In the genomic region with DNA sequence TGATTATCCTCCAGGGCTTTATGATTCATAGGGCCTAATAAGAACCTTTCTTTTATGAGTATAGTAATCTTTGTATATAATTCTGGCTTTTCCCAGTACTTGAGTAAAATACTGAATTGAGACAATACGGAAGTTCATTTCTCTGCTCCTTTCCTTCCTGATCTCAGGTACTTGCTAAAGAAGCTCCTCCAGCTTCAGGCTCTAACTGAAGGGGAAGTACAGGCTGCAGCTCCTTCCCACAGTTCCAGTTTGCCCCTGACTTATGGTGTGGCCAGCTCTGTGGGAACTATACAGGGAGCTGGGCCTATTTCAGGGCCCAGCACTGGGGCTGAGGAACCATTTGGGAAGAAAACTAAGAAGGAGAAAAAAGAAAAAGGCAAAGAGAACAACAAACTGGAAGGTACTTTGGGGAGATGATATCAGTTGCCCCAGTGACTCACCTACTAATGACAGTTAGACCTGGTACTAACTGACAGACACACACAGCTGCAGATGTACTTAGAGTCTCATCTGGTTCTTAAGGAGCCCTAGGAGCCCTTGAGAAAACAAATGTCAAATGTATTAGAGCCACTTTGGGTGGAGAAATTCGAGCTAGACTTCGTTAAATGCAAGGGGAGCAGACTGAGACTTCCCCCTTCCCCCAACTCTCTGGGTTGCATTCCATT, we compare ENCODE assay signal across 1 cellular context.
A peak's percentile ranks its signal among the peaks of the same experiment; 100 is the strongest.
TF ChIP-seq lines count a peak whose summit lies in the region.

No MANE protein-coding gene starts in this region.

TF ChIP-seq in K562, 482 proteins besides CTCF, POLR2A, EP300 and RAD21:
- TF ChIP-seq, protein P1, sequence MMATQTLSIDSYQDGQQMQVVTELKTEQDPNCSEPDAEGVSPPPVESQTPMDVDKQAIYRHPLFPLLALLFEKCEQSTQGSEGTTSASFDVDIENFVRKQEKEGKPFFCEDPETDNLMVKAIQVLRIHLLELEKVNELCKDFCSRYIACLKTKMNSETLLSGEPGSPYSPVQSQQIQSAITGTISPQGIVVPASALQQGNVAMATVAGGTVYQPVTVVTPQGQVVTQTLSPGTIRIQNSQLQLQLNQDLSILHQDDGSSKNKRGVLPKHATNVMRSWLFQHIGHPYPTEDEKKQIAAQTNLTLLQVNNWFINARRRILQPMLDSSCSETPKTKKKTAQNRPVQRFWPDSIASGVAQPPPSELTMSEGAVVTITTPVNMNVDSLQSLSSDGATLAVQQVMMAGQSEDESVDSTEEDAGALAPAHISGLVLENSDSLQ (IDR thresholded peaks at IDR 0.05), result 0 out of 2 replicates have a peak, but pooled peaks have one; percentile 19
- TF ChIP-seq ARID1B (IDR thresholded peaks at IDR 0.05) (0 out of 2 replicates have a peak, but pooled peaks have one; percentile 23), TGIF2 (CRISPR knock-in tag; IDR thresholded peaks at IDR 0.05) (no peak), ZBTB17 (CRISPR knock-in tag; IDR thresholded peaks at IDR 0.05) (no peak), FOS (IDR thresholded peaks at IDR 0.05; ENCODE audit: extremely low read depth, insufficient read length) (peak; percentile 8), SMARCE1 (IDR thresholded peaks at IDR 0.05) (peak; percentile 31; the same call in 1 of the 2 replicates), HDAC6 (IDR thresholded peaks at IDR 0.05; ENCODE audit: low read depth, low read length) (no peak), JUND (IDR thresholded peaks at IDR 0.05; ENCODE audit: borderline replicate concordance, low read depth, low read length) (peak; percentile 76), JUND (tag; IDR thresholded peaks at IDR 0.05; ENCODE audit: borderline replicate concordance, low read depth, low read length) (peak; percentile 77; the same call in 1 of the 3 replicates), POLR3G (IDR thresholded peaks at IDR 0.05; ENCODE audit: extremely low read depth, insufficient read length, insufficient replicate concordance) (no peak), FOSL1 (tag; conservative IDR thresholded peaks at IDR 0.05) (peak; percentile 87), SLC30A9 (CRISPR knock-in tag; IDR thresholded peaks at IDR 0.05) (no peak), SMARCB1 (IDR thresholded peaks at IDR 0.05; ENCODE audit: insufficient read length, low read depth) (no peak), KDM1A (IDR thresholded peaks at IDR 0.05) (no peak)
- TF ChIP-seq, protein P2, sequence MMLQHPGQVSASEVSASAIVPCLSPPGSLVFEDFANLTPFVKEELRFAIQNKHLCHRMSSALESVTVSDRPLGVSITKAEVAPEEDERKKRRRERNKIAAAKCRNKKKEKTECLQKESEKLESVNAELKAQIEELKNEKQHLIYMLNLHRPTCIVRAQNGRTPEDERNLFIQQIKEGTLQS (IDR thresholded peaks at IDR 0.05), result peak; percentile 50; the same call in 1 of the 2 replicates
- TF ChIP-seq, protein P2 (CRISPR knock-in tag; conservative IDR thresholded peaks at IDR 0.05), result no peak
- TF ChIP-seq, protein P3, sequence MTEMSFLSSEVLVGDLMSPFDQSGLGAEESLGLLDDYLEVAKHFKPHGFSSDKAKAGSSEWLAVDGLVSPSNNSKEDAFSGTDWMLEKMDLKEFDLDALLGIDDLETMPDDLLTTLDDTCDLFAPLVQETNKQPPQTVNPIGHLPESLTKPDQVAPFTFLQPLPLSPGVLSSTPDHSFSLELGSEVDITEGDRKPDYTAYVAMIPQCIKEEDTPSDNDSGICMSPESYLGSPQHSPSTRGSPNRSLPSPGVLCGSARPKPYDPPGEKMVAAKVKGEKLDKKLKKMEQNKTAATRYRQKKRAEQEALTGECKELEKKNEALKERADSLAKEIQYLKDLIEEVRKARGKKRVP (CRISPR knock-in tag; IDR thresholded peaks at IDR 0.05), result no peak
